ENCODE assay signal across 14 cellular contexts in the genomic region with DNA sequence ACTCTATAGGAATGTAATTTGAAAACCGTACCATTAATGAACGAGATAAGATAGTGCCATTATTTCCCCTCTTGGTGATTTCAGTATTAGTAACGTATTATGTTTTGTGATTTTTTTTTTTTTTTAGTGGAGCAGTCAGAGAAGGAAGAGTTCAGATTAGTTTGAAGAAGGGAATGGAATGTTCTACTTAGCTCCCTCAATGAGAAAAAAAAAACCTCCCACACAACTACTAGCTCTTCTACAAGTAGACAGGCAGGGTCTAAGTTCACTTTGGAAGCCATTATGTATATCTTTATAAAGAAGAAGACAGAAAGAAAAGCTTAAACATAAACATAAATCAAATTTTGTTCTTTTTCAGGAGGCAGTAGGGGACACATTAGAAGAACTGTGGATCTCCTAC.
"Had no signal": no experiment of that assay in that cellular context is flagged by ENCODE, and none has a peak within 500 bp of the region (broad histone marks: within the 10 kb centered on the region; RNA-seq: fewer than 3 reads in every experiment).

No MANE protein-coding gene starts in this region.

- H3K27me3 Mint-ChIP-seq: naive thymus-derived CD4-positive, alpha-beta T cell had no signal

- H3K4me3 Mint-ChIP-seq: naive thymus-derived CD4-positive, alpha-beta T cell had no signal

- H3K4me3 ChIP-seq: colonic mucosa, esophagus squamous epithelium, heart left ventricle, stomach had no signal

- H3K27ac Mint-ChIP-seq: naive thymus-derived CD4-positive, alpha-beta T cell had no signal

- ATAC-seq: heart left ventricle; left lobe of liver; naive thymus-derived CD4-positive, alpha-beta T cell; right cardiac atrium had no signal

- H3K9me3 Mint-ChIP-seq: naive thymus-derived CD4-positive, alpha-beta T cell had no signal

- DNase-seq: colonic mucosa; dermis blood vessel endothelial cell; esophagus squamous epithelium; foreskin melanocyte; heart left ventricle; islet precursor cell; mammary epithelial cell; naive thymus-derived CD4-positive, alpha-beta T cell; right cardiac atrium; stimulated activated CD4-positive, alpha-beta T cell treated with anti-CD3 and anti-CD28 coated beads, Interleukin-2, amount 100 ng/mL, for 24 hours; stimulated activated naive CD4-positive, alpha-beta T cell; stomach; trophoblast cell had no signal
